ENCODE assay signal across 12 cellular contexts in genomic region chr19:54434112-54434861, GRCh38. TPM values are rescaled to one million over a fixed set of nuclear protein-coding genes. Genes with fewer than 3 reads are reported as not detected.
DNase-seq lines count a peak whose midpoint lies in the region; ATAC-seq and TF ChIP-seq lines count a peak whose summit lies in the region.
"Had no signal": no experiment of that assay in that cellular context is flagged by ENCODE, and none has a peak within 500 bp of the region (broad histone marks: within the 10 kb centered on the region; RNA-seq: fewer than 3 reads in every experiment).

No MANE protein-coding gene starts in this region.

- no peaks in the 10 kb centered on the region for H3K9me2 ChIP-seq in GM23338 (ENCODE audit: insufficient read depth)

- peaks cover 15% of the 10 kb centered on the region for H3K36me3 Mint-ChIP-seq in GM23338 (ENCODE audit: low read depth)
- H3K36me3 Mint-ChIP-seq in activated T-helper 17 cell treated with anti-CD3 and anti-CD28 coated beads, Interleukin-2, amount 50 U/mL, for 72 hours (ENCODE audit: low read depth) = no peaks in the 10 kb centered on the region
- H3K36me3 Mint-ChIP-seq in naive thymus-derived CD8-positive, alpha-beta T cell = peaks cover 0 to 6% (median 0%) of the 10 kb centered on the region in 3 donors

- H3K27ac Mint-ChIP-seq in GM23338 = no peak overlapping the region
- peak overlapping the region; percentile 63 for H3K27ac Mint-ChIP-seq in activated T-helper 17 cell treated with anti-CD3 and anti-CD28 coated beads, Interleukin-2, amount 50 U/mL, for 72 hours
- H3K27ac Mint-ChIP-seq in naive thymus-derived CD8-positive, alpha-beta T cell = peak overlapping the region in 7 of 10 donors; percentile 21 to 82 (median 58)

- POLR2A ChIA-PET in naive thymus-derived CD8-positive, alpha-beta T cell (lab: Charles Lee) = interaction anchor here (0.8 kb wide), 1 partner anchor 14 kb away, joined by 7 read pairs; the partner anchor contains the start of gene LENG8

- DNase-seq in GM23338 (ENCODE audit: low spot score) (peak; percentile 21), upper lobe of right lung (no peak), KG1 (lab: John Stamatoyannopoulos, UW) (no peak)
- no peak for DNase-seq in naive thymus-derived CD8-positive, alpha-beta T cell
- DNase-seq: activated CD4-positive, CD25-positive, alpha-beta regulatory T cell; CD8-positive, alpha-beta memory T cell; effector CD8-positive, alpha-beta T cell; left colon; NCI-H187 had no signal

- peak overlapping the region; percentile 49; the same call in 1 of the 2 replicates for H3K4me3 ChIP-seq in GM23338
- H3K4me3 ChIP-seq in upper lobe of right lung = no peak overlapping the region
- H3K4me3 ChIP-seq: thoracic aorta had no signal

- H3K9me3 Mint-ChIP-seq in GM23338 = no peaks in the 10 kb centered on the region; the same call in 2 of the 3 replicates
- H3K9me3 Mint-ChIP-seq in activated T-helper 17 cell treated with anti-CD3 and anti-CD28 coated beads, Interleukin-2, amount 50 U/mL, for 72 hours = no peaks in the 10 kb centered on the region
- no peaks in the 10 kb centered on the region for H3K9me3 Mint-ChIP-seq in naive thymus-derived CD8-positive, alpha-beta T cell
- H3K9me3 Mint-ChIP-seq: CD8-positive, alpha-beta memory T cell; naive thymus-derived CD4-positive, alpha-beta T cell had no signal

- H3K36me3 ChIP-seq in GM23338 (ENCODE audit: insufficient read depth) = no peaks in the 10 kb centered on the region
- H3K36me3 ChIP-seq in upper lobe of right lung = no peaks in the 10 kb centered on the region
- H3K36me3 ChIP-seq: thoracic aorta had no signal

- no peak overlapping the region for H3K27ac ChIP-seq in GM23338 (ENCODE audit: low read depth)
- H3K27ac ChIP-seq in upper lobe of right lung = no peak overlapping the region
- H3K27ac ChIP-seq: thoracic aorta had no signal

- intact Hi-C loops in upper lobe of right lung (cut with DNase I) = no loop called here

- no peaks in the 10 kb centered on the region for H3K79me2 ChIP-seq in GM23338 (replicated peaks; ENCODE audit: insufficient read depth)

- peak overlapping the region; percentile 78 for H3K4me2 ChIP-seq in GM23338

- no peak overlapping the region; the same call in 2 of the 3 replicates for H3K4me3 Mint-ChIP-seq in GM23338
- H3K4me3 Mint-ChIP-seq in activated T-helper 17 cell treated with anti-CD3 and anti-CD28 coated beads, Interleukin-2, amount 50 U/mL, for 72 hours = no peak overlapping the region
- peak overlapping the region in 6 of 10 donors; percentile 14 to 67 (median 53) for H3K4me3 Mint-ChIP-seq in naive thymus-derived CD8-positive, alpha-beta T cell

- H4K20me1 ChIP-seq in GM23338 (replicated peaks; ENCODE audit: insufficient read depth) = no peaks in the 10 kb centered on the region; the same call in none of the 2 replicates

- H3F3A ChIP-seq in GM23338 (replicated peaks; ENCODE audit: low read depth) = no peaks in the 10 kb centered on the region

- H3K4me1 Mint-ChIP-seq in GM23338 = peaks cover 48% of the 10 kb centered on the region
- peaks cover 24% of the 10 kb centered on the region for H3K4me1 Mint-ChIP-seq in activated T-helper 17 cell treated with anti-CD3 and anti-CD28 coated beads, Interleukin-2, amount 50 U/mL, for 72 hours
- H3K4me1 Mint-ChIP-seq in naive thymus-derived CD8-positive, alpha-beta T cell = peaks cover 14 to 43% (median 35%) of the 10 kb centered on the region in 4 donors

- ATAC-seq in GM23338 = no peak
- ATAC-seq in activated T-helper 17 cell treated with anti-CD3 and anti-CD28 coated beads, Interleukin-2, amount 50 U/mL, for 72 hours (replicated peaks) = no peak
- ATAC-seq in naive thymus-derived CD8-positive, alpha-beta T cell = no peak
- ATAC-seq in upper lobe of right lung = no peak
- ATAC-seq: left colon had no signal

- H2AFZ ChIP-seq in GM23338 = no peak overlapping the region

- TF ChIP-seq CTCF in GM23338 (conservative IDR thresholded peaks at IDR 0.05; ENCODE audit: low read depth in 2 of 2) (no peak), upper lobe of right lung (IDR thresholded peaks at IDR 0.05) (no peak)

- H3K4me1 ChIP-seq in GM23338 (ENCODE audit: insufficient read depth) = peaks cover 25% of the 10 kb centered on the region
- H3K4me1 ChIP-seq in upper lobe of right lung = peaks cover 20% of the 10 kb centered on the region

- H3K27me3 ChIP-seq in GM23338 (ENCODE audit: insufficient read depth) (0 out of 2 replicates have a peak, but pooled peaks cover 3% of the 10 kb centered on the region), upper lobe of right lung (peaks cover 17% of the 10 kb centered on the region)

- H3K27me3 Mint-ChIP-seq in GM23338 (ENCODE audit: insufficient read depth, low read depth, poor library complexity) = peaks cover 31% of the 10 kb centered on the region
- peaks cover 7% of the 10 kb centered on the region for H3K27me3 Mint-ChIP-seq in activated T-helper 17 cell treated with anti-CD3 and anti-CD28 coated beads, Interleukin-2, amount 50 U/mL, for 72 hours
- H3K27me3 Mint-ChIP-seq in naive thymus-derived CD8-positive, alpha-beta T cell = peaks cover 0 to 4% (median 2%) of the 10 kb centered on the region in 5 donors

- no peaks in the 10 kb centered on the region for H3K9me3 ChIP-seq in upper lobe of right lung
- H3K9me3 ChIP-seq: thoracic aorta had no signal

TF ChIP-seq in GM23338, 12 proteins besides CTCF, POLR2A, EP300 and RAD21:
- TF ChIP-seq EZH2phosphoT487 (IDR thresholded peaks at IDR 0.05; ENCODE audit: unreplicated experiment) (no peak), ZNF331 (CRISPR knock-in tag; IDR thresholded peaks at IDR 0.05; ENCODE audit: low read depth) (no peak), EZH2 (IDR thresholded peaks at IDR 0.05; ENCODE audit: low read depth, unreplicated experiment) (no peak), NANOG (IDR thresholded peaks at IDR 0.05; ENCODE audit: borderline replicate concordance) (no peak)

RNA-seq across cellular contexts. Expression of gene LENG8, which starts 14.7 kb away (rescaled TPM):
- 45.6 and 74.3 TPM in 2 replicates for total RNA-seq in GM23338 (2014; rRNA removed; shearing (Covaris generic))
- polyA plus RNA-seq in GM23338 (2016; fragmentation: Nextera tagmentation; extraction: Ambion mirVana) = 41.2 and 42.1 TPM in 2 replicates
- total RNA-seq in activated T-helper 17 cell treated with anti-CD3 and anti-CD28 coated beads, Interleukin-2, amount 50 U/mL, for 72 hours = 100 to 1,000 TPM; 153 to 200 TPM
- 100 to 1,000 TPM; 610 to 639 TPM for total RNA-seq in naive thymus-derived CD8-positive, alpha-beta T cell
- polyA plus RNA-seq in naive thymus-derived CD8-positive, alpha-beta T cell = 1 to 10 TPM; 4.5 to 8.6 (median 6.5) TPM
- 191 TPM for total RNA-seq in upper lobe of right lung

RNA-seq across cellular contexts. Expression of gene TTYH1, which starts 19.0 kb away (rescaled TPM):
- 31.8 and 40.8 TPM in 2 replicates for total RNA-seq in GM23338 (2014; rRNA removed; shearing (Covaris generic))
- polyA plus RNA-seq in GM23338 (2016; fragmentation: Nextera tagmentation; extraction: Ambion mirVana) = 18.2 and 21.5 TPM in 2 replicates
- under 1 TPM in 1 of 2 donors, not detected in 1; 0.40 TPM for total RNA-seq in activated T-helper 17 cell treated with anti-CD3 and anti-CD28 coated beads, Interleukin-2, amount 50 U/mL, for 72 hours
- total RNA-seq in naive thymus-derived CD8-positive, alpha-beta T cell = not detected
- under 1 TPM in 2 of 3 donors, not detected in 1; 0.04 to 0.65 TPM for polyA plus RNA-seq in naive thymus-derived CD8-positive, alpha-beta T cell
- not detected for total RNA-seq in upper lobe of right lung
- total RNA-seq: thoracic aorta had no signal
- polyA plus RNA-seq: CD8-positive, alpha-beta memory T cell had no signal

RNA-seq across cellular contexts. Expression of gene LENG9, which starts 29.3 kb away (rescaled TPM):
- total RNA-seq in GM23338 (2014; rRNA removed; shearing (Covaris generic)) = 3.3 and 6.4 TPM in 2 replicates
- 0.26 and 0.52 TPM in 2 replicates for polyA plus RNA-seq in GM23338 (2016; fragmentation: Nextera tagmentation; extraction: Ambion mirVana)
- total RNA-seq in activated T-helper 17 cell treated with anti-CD3 and anti-CD28 coated beads, Interleukin-2, amount 50 U/mL, for 72 hours = 1 to 10 TPM; 3.1 to 4.4 TPM
- 1 to 10 TPM; 5.2 to 5.8 TPM for total RNA-seq in naive thymus-derived CD8-positive, alpha-beta T cell
- under 1 TPM in 2 of 3 donors, not detected in 1; 0.22 to 0.36 TPM for polyA plus RNA-seq in naive thymus-derived CD8-positive, alpha-beta T cell
- 7.2 TPM for total RNA-seq in upper lobe of right lung

RNA-seq across cellular contexts. Expression of gene CDC42EP5, which starts 38.8 kb away (rescaled TPM):
- total RNA-seq in GM23338 (2014; rRNA removed; shearing (Covaris generic)) = 0.35 and 3.4 TPM in 2 replicates
- 1.4 and 2.3 TPM in 2 replicates for polyA plus RNA-seq in GM23338 (2016; fragmentation: Nextera tagmentation; extraction: Ambion mirVana)
- total RNA-seq in activated T-helper 17 cell treated with anti-CD3 and anti-CD28 coated beads, Interleukin-2, amount 50 U/mL, for 72 hours = not detected
- not detected for total RNA-seq in naive thymus-derived CD8-positive, alpha-beta T cell
- not detected for polyA plus RNA-seq in naive thymus-derived CD8-positive, alpha-beta T cell
- 38.2 TPM for total RNA-seq in upper lobe of right lung
- total RNA-seq: naive thymus-derived CD4-positive, alpha-beta T cell had no signal
- polyA plus RNA-seq: CD8-positive, alpha-beta memory T cell; naive thymus-derived CD4-positive, alpha-beta T cell had no signal

Comparison
In these comparisons a context has a peak if more than half of its experiments do, and no peak if none do; other contexts are left out.
1. H3K4me3 Mint-ChIP-seq: peak in naive thymus-derived CD8-positive, alpha-beta T cell (6 of 10); none in GM23338 (single experiment) and activated T-helper 17 cell treated with anti-CD3 and anti-CD28 coated beads, Interleukin-2, amount 50 U/mL, for 72 hours (single experiment).
2. RNA of gene TTYH1, which starts 19.0 kb away (total RNA-seq): 31.8 to 40.8 TPM in GM23338; 0.40 TPM in activated T-helper 17 cell treated with anti-CD3 and anti-CD28 coated beads, Interleukin-2, amount 50 U/mL, for 72 hours, not detected in naive thymus-derived CD8-positive, alpha-beta T cell and not detected in upper lobe of right lung (single experiment); every median in the first group is over 10 times any median in the second.